1 cellular context compared by ENCODE assay signal in genomic region chr10:74388801-74389200, GRCh38.
TF ChIP-seq lines count a peak whose summit lies in the region.

No MANE protein-coding gene starts in this region.

TF ChIP-seq in WTC11, 78 proteins besides CTCF, POLR2A, EP300 and RAD21 (continued from another document):
- no peak for TF ChIP-seq FOXP4 (CRISPR knock-in tag; IDR thresholded peaks at IDR 0.05)
- TF ChIP-seq AFF4 (CRISPR knock-in tag; IDR thresholded peaks at IDR 0.05; ENCODE audit: borderline replicate concordance), result no peak
- TF ChIP-seq GABPB1 (CRISPR knock-in tag; IDR thresholded peaks at IDR 0.05), result no peak
- no peak for TF ChIP-seq ARID4B (CRISPR knock-in tag; IDR thresholded peaks at IDR 0.05; ENCODE audit: borderline replicate concordance)
- no peak for TF ChIP-seq ZNF317 (CRISPR knock-in tag; IDR thresholded peaks at IDR 0.05; ENCODE audit: borderline replicate concordance, low read depth)
- no peak for TF ChIP-seq SMAD4 (CRISPR knock-in tag; IDR thresholded peaks at IDR 0.05)
- no peak for TF ChIP-seq ZNF532 (CRISPR knock-in tag; IDR thresholded peaks at IDR 0.05; ENCODE audit: borderline replicate concordance)
